In genomic region chr1:6144175-6144574, GRCh38 we compare ENCODE assay signal across 26 cellular contexts.
"Had no signal": no experiment of that assay in that cellular context is flagged by ENCODE, and none has a peak within 500 bp of the region (broad histone marks: within the 10 kb centered on the region; RNA-seq: fewer than 3 reads in every experiment).

No MANE protein-coding gene starts in this region.

- H3K9me3 Mint-ChIP-seq: central memory CD8-positive, alpha-beta T cell; effector memory CD8-positive, alpha-beta T cell; immature natural killer cell; mesothelial cell of epicardium; natural killer cell treated with Interleukin-12 subunit alpha and Interleukin-12 subunit beta and Interleukin-15 and Interleukin-18, amount 100 ng/mL, for 72 hours; stimulated activated memory B cell treated with anti-CD40 and anti-IgM and Interleukin-4, amounts not matched to agents 10 μg/mL and 1 μg/mL and 100 μg/mL, for 72 hours had no signal

- H3K4me3 ChIP-seq: coronary artery, esophagus squamous epithelium, mucosa of descending colon, ovary, psoas muscle, skin epidermis, spleen, transverse colon had no signal

- ATAC-seq: effector memory CD8-positive, alpha-beta T cell; left lobe of liver; mucosa of descending colon; natural killer cell treated with Interleukin-12 subunit alpha and Interleukin-12 subunit beta and Interleukin-15 and Interleukin-18, amount 100 ng/mL, for 72 hours; psoas muscle; right cardiac atrium; stimulated activated memory B cell treated with anti-CD40 and anti-IgM and Interleukin-4, amounts not matched to agents 10 μg/mL and 1 μg/mL and 100 μg/mL, for 72 hours; stimulated activated naive CD8-positive, alpha-beta T cell treated with anti-CD3 and anti-CD28 coated beads, Interleukin-15, Interleukin-2, amounts not matched to agents 100 U/mL and 50 U/mL, for 24 hours had no signal

- H3K27ac ChIP-seq: coronary artery, esophagus squamous epithelium, ovary, psoas muscle, skin epidermis, spleen, transverse colon had no signal

- H3K9me3 ChIP-seq: esophagus squamous epithelium, mucosa of descending colon, ovary, psoas muscle, spleen, transverse colon had no signal

- H3K27me3 Mint-ChIP-seq: natural killer cell treated with Interleukin-12 subunit alpha and Interleukin-12 subunit beta and Interleukin-15 and Interleukin-18, amount 100 ng/mL, for 72 hours had no signal

- H3K4me3 Mint-ChIP-seq: central memory CD8-positive, alpha-beta T cell; effector memory CD8-positive, alpha-beta T cell; immature natural killer cell; mesothelial cell of epicardium; naive B cell; natural killer cell treated with Interleukin-12 subunit alpha and Interleukin-12 subunit beta and Interleukin-15 and Interleukin-18, amount 100 ng/mL, for 72 hours; stimulated activated memory B cell treated with anti-CD40 and anti-IgM and Interleukin-4, amounts not matched to agents 10 μg/mL and 1 μg/mL and 100 μg/mL, for 72 hours had no signal

- H3K36me3 ChIP-seq: esophagus squamous epithelium, ovary, spleen, transverse colon had no signal

- H3K4me1 ChIP-seq: psoas muscle had no signal

- DNase-seq: dermis blood vessel endothelial cell; effector memory CD8-positive, alpha-beta T cell; erythroblast; esophagus squamous epithelium; foreskin melanocyte; hypothalamus; immature natural killer cell; mesenchymal stem cell; mucosa of descending colon; naive B cell; occipital lobe; ovary; psoas muscle; spleen; stimulated activated CD4-positive, alpha-beta T cell treated with anti-CD3 and anti-CD28 coated beads, Interleukin-4, amount 100 ng/mL, for 4 hours; stimulated activated naive CD8-positive, alpha-beta T cell treated with anti-CD3 and anti-CD28 coated beads, Interleukin-15, Interleukin-2, amounts not matched to agents 100 U/mL and 50 U/mL, for 24 hours; substantia nigra; transverse colon had no signal

- H3K27me3 ChIP-seq: ovary had no signal

- H3K27ac Mint-ChIP-seq: effector memory CD8-positive, alpha-beta T cell; immature natural killer cell; mesothelial cell of epicardium; naive B cell; natural killer cell treated with Interleukin-12 subunit alpha and Interleukin-12 subunit beta and Interleukin-15 and Interleukin-18, amount 100 ng/mL, for 72 hours; stimulated activated memory B cell treated with anti-CD40 and anti-IgM and Interleukin-4, amounts not matched to agents 10 μg/mL and 1 μg/mL and 100 μg/mL, for 72 hours had no signal

- H3K36me3 Mint-ChIP-seq: immature natural killer cell; mesothelial cell of epicardium; naive B cell; natural killer cell treated with Interleukin-12 subunit alpha and Interleukin-12 subunit beta and Interleukin-15 and Interleukin-18, amount 100 ng/mL, for 72 hours; stimulated activated memory B cell treated with anti-CD40 and anti-IgM and Interleukin-4, amounts not matched to agents 10 μg/mL and 1 μg/mL and 100 μg/mL, for 72 hours had no signal
